8 cellular contexts compared by ENCODE assay signal in genomic region chr17:38418693-38419507, GRCh38. TPM values are rescaled to one million over a fixed set of nuclear protein-coding genes. Genes with fewer than 3 reads are reported as not detected.
A peak's percentile ranks its signal among the peaks of the same experiment; 100 is the strongest.
DNase-seq lines count a peak whose midpoint lies in the region; ATAC-seq and TF ChIP-seq lines count a peak whose summit lies in the region.

No MANE protein-coding gene starts in this region.

- no peak overlapping the region for H2BK120ac ChIP-seq in H9 (ENCODE audit: low read depth, low read length, poor library complexity, severe bottlenecking)

- no peak overlapping the region for H4K5ac ChIP-seq in H9 (ENCODE audit: insufficient read length, low read depth, low read length)

- H3K36me3 ChIP-seq in BLaER1 treated with 17β-estradiol and CSF1 and Interleukin-3, amounts not matched to agents 10 nM and 100 nM: no peaks in the 10 kb centered on the region

- no CpG with 5 or more reads among the region's 78 CpGs for WGBS in H9 (ENCODE audit: extremely low coverage, insufficient read length, low lambda C conversion rate)

- no peak overlapping the region for H2AFZ ChIP-seq in H9 (ENCODE audit: low read length)

- H3K4me2 ChIP-seq in BLaER1 treated with 17β-estradiol and CSF1 and Interleukin-3, amounts not matched to agents 10 nM and 100 nM: peak overlapping the region; percentile 60 to 99 (median 84)
- peak overlapping the region; percentile 82 for H3K4me2 ChIP-seq in H9 (ENCODE audit: insufficient read depth, insufficient read length, low read length)

- no peak overlapping the region for H2BK12ac ChIP-seq in H9 (ENCODE audit: insufficient read length, low read depth, low read length)

- H3K27me3 ChIP-seq in BLaER1 treated with 17β-estradiol and CSF1 and Interleukin-3, amounts not matched to agents 10 nM and 100 nM: peaks cover 29 to 46% (median 39%) of the 10 kb centered on the region in 11 experiments
- peaks cover 3% of the 10 kb centered on the region; the same call in 1 of the 2 replicates for H3K27me3 ChIP-seq in H9 (ENCODE audit: insufficient read depth, low read length)

- H4K91ac ChIP-seq in H9 (ENCODE audit: insufficient read length, low read depth, low read length): no peak overlapping the region

- H3K79me2 ChIP-seq in H9 (ENCODE audit: insufficient read depth, low read length): no peaks in the 10 kb centered on the region

- peaks cover 37% of the 10 kb centered on the region for H3K27me3 Mint-ChIP-seq in H9 (ENCODE audit: low read depth)
- no peaks in the 10 kb centered on the region for H3K27me3 Mint-ChIP-seq in chondrocyte (ENCODE audit: low read depth)
- H3K27me3 Mint-ChIP-seq in osteocyte (ENCODE audit: unreplicated experiment): peaks cover 6% of the 10 kb centered on the region

- H3K9ac ChIP-seq in BLaER1 treated with 17β-estradiol and CSF1 and Interleukin-3, amounts not matched to agents 10 nM and 100 nM: peak overlapping the region in 3 of 11 experiments; percentile 33 to 50 (median 47); a peak in 4 of 22 replicates
- H3K9ac ChIP-seq in H9 (ENCODE audit: extremely low read depth, insufficient read length, low read length): no peak overlapping the region

- no peaks in the 10 kb centered on the region for H3K9me3 Mint-ChIP-seq in H9
- no peaks in the 10 kb centered on the region for H3K9me3 Mint-ChIP-seq in chondrocyte (ENCODE audit: low read depth)
- H3K9me3 Mint-ChIP-seq in osteocyte (ENCODE audit: unreplicated experiment): no peaks in the 10 kb centered on the region

- peak overlapping the region; percentile 74 to 92 for H3K4me3 Mint-ChIP-seq in H9
- peak overlapping the region; percentile 79 for H3K4me3 Mint-ChIP-seq in chondrocyte (ENCODE audit: unreplicated experiment)
- peak overlapping the region; percentile 77 for H3K4me3 Mint-ChIP-seq in osteocyte (ENCODE audit: unreplicated experiment)

- H2BK15ac ChIP-seq in H9 (ENCODE audit: low read depth, low read length): no peak overlapping the region

- H3K27ac ChIP-seq in BLaER1 treated with 17β-estradiol and CSF1 and Interleukin-3, amounts not matched to agents 10 nM and 100 nM: no peak overlapping the region
- no peak overlapping the region for H3K27ac ChIP-seq in H9 (ENCODE audit: insufficient read length, low read depth, low read length)

- H2BK5ac ChIP-seq in H9 (ENCODE audit: insufficient read length, low read length): no peak overlapping the region

- H3K23me2 ChIP-seq in H9 (ENCODE audit: insufficient read length, low read depth, low read length, poor library complexity, severe bottlenecking): peaks cover 22% of the 10 kb centered on the region

- no peak overlapping the region for H3K56ac ChIP-seq in H9 (ENCODE audit: insufficient read length, low read depth, low read length)

- no peak overlapping the region for H3T11ph ChIP-seq in H9 (ENCODE audit: low read length)

- TF ChIP-seq CTCF in H9 (conservative IDR thresholded peaks at IDR 0.05): no peak
- no peak for TF ChIP-seq CTCF in chondrocyte (IDR thresholded peaks at IDR 0.05)
- TF ChIP-seq CTCF in osteocyte (IDR thresholded peaks at IDR 0.05): no peak

- H3K4me3 ChIP-seq in BLaER1 treated with 17β-estradiol and CSF1 and Interleukin-3, amounts not matched to agents 10 nM and 100 nM: peak overlapping the region in 6 of 10 experiments; percentile 34 to 59 (median 44); a peak in 9 of 20 replicates

- H4K20me1 ChIP-seq in BLaER1 treated with 17β-estradiol and CSF1 and Interleukin-3, amounts not matched to agents 10 nM and 100 nM: peaks cover 0 to 19% (median 0%) of the 10 kb centered on the region in 11 experiments; a peak in 2 of 22 replicates
- H4K20me1 ChIP-seq in H9 (ENCODE audit: control insufficient read depth, insufficient read depth, insufficient read length): peaks cover 2% of the 10 kb centered on the region

- H3K27ac Mint-ChIP-seq in H9: peak overlapping the region in 1 of 3 experiments; percentile 52; a peak in 1 of 7 replicates
- H3K27ac Mint-ChIP-seq in chondrocyte (ENCODE audit: unreplicated experiment): peak overlapping the region; percentile 22
- H3K27ac Mint-ChIP-seq in osteocyte (ENCODE audit: unreplicated experiment): peak overlapping the region; percentile 56

- H2AK5ac ChIP-seq in H9 (ENCODE audit: insufficient read length, low read length): no peak overlapping the region

- H3K23ac ChIP-seq in H9 (ENCODE audit: insufficient read length, low read depth, low read length): no peak overlapping the region

- H3K14ac ChIP-seq in H9 (ENCODE audit: insufficient read depth, low read length): peak overlapping the region; percentile 27; the same call in 1 of the 2 replicates

- no peaks in the 10 kb centered on the region for H3K79me1 ChIP-seq in H9 (ENCODE audit: insufficient read depth, low read depth, low read length, poor library complexity, severe bottlenecking)

- no peaks in the 10 kb centered on the region; a peak in 1 of 7 replicates for H3K36me3 Mint-ChIP-seq in H9 (ENCODE audit: insufficient read depth in 1 of 3, low read depth in 3 of 3)
- H3K36me3 Mint-ChIP-seq in chondrocyte (ENCODE audit: low read depth): no peaks in the 10 kb centered on the region
- no peaks in the 10 kb centered on the region for H3K36me3 Mint-ChIP-seq in osteocyte (ENCODE audit: unreplicated experiment)

- H3K18ac ChIP-seq in H9 (ENCODE audit: insufficient read length, low read depth, low read length): no peak overlapping the region

- DNase-seq in H9 (peak; percentile 71), chondrocyte (ENCODE audit: low spot score) (no peak), osteocyte (ENCODE audit: extremely low spot score, unreplicated experiment) (no peak), kidney glomerular epithelial cell (lab: John Stamatoyannopoulos, UW) (no peak), NOMO-1 (lab: John Stamatoyannopoulos, UW; ENCODE audit: unreplicated experiment in 2 of 2) (no peak), MV-4-11 (lab: John Stamatoyannopoulos, UW) (no peak)

- H3K9me3 ChIP-seq in BLaER1 treated with 17β-estradiol and CSF1 and Interleukin-3, amounts not matched to agents 10 nM and 100 nM (replicated peaks in 1 of 11): no peaks in the 10 kb centered on the region
- no peaks in the 10 kb centered on the region for H3K9me3 ChIP-seq in H9 (ENCODE audit: control insufficient read depth, low read depth, low read length)

- H2BK20ac ChIP-seq in H9 (ENCODE audit: low read depth, low read length, poor library complexity, severe bottlenecking): no peak overlapping the region

- no peak overlapping the region for H3K4ac ChIP-seq in H9 (ENCODE audit: low read depth, low read length)

- H4K8ac ChIP-seq in H9 (replicated peaks; ENCODE audit: insufficient read length, low read depth, low read length): no peak overlapping the region

- ATAC-seq in GM21619 (IDR thresholded peaks at IDR 0.05; ENCODE audit: unreplicated experiment): no peak

- H3K4me1 Mint-ChIP-seq in H9 (peaks cover 55 to 77% of the 10 kb centered on the region in 2 experiments), chondrocyte (ENCODE audit: low read depth) (peaks cover 70% of the 10 kb centered on the region), osteocyte (ENCODE audit: unreplicated experiment) (peaks cover 61% of the 10 kb centered on the region)

- peaks cover 35 to 85% (median 75%) of the 10 kb centered on the region in 10 experiments for H3K4me1 ChIP-seq in BLaER1 treated with 17β-estradiol and CSF1 and Interleukin-3, amounts not matched to agents 10 nM and 100 nM
- peaks cover 16% of the 10 kb centered on the region; the same call in 1 of the 2 replicates for H3K4me1 ChIP-seq in H9 (ENCODE audit: insufficient read depth, low read length)

RNA-seq across cellular contexts. Expression of gene ARHGAP23, which starts 9.4 kb away (rescaled TPM):
- total RNA-seq in H9 (2021) (96.3 and 97.9 TPM in 2 replicates), chondrocyte (109 to 165 TPM (median 157 TPM) in 3 replicates), osteocyte (165 and 177 TPM in 2 replicates)
